In the genomic region with DNA sequence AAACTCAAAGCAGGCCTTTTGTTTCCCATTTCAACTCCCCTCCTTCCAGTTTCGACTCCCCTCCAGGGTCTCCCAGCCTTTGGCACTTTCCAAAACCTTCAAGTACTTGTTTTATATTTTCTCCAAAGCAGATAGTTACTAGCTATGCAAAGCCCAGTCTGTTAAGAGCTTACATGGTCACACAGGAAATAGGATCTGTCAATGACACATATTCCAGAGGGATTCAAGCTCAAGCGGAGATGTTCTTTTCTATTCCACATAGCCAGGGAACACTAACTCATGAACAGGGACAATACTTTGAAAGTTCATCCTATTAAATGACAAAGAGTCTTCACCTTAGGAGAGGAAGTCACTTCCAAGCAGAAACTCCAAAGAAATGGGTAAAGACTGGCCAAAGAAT, we compare ENCODE assay signal across 13 cellular contexts. TPM values are rescaled to one million over a fixed set of nuclear protein-coding genes. Genes with fewer than 3 reads are reported as not detected.
DNase-seq lines count a peak whose midpoint lies in the region; ATAC-seq and TF ChIP-seq lines count a peak whose summit lies in the region.
"Had no signal": no experiment of that assay in that cellular context is flagged by ENCODE, and none has a peak within 500 bp of the region (broad histone marks: within the 10 kb centered on the region; RNA-seq: fewer than 3 reads in every experiment).

No MANE protein-coding gene starts in this region.

- dilution Hi-C loops in IMR-90 (cut with HindIII; ENCODE audit: low sequenced_read_pairs, unreplicated experiment) = no loop called here

- intact Hi-C loops in IMR-90 (cut with micrococcal nuclease) = loop anchor here (1.0 kb wide), 1 partner anchor 31 kb away; no protein-coding TSS in a partner anchor

- TF ChIP-seq CTCF in IMR-90 (conservative IDR thresholded peaks at IDR 0.05; ENCODE audit: low read depth, low read length) (no peak), chondrocyte (IDR thresholded peaks at IDR 0.05) (no peak), neural crest cell (conservative IDR thresholded peaks at IDR 0.05) (no peak)

- H3K9me3 Mint-ChIP-seq in chondrocyte (ENCODE audit: low read depth) (no peaks in the 10 kb centered on the region), neural crest cell (no peaks in the 10 kb centered on the region)

- H3K27me3 Mint-ChIP-seq in chondrocyte (ENCODE audit: low read depth) = no peaks in the 10 kb centered on the region
- H3K27me3 Mint-ChIP-seq in neural crest cell (ENCODE audit: low read depth) = no peaks in the 10 kb centered on the region

- TF ChIP-seq POLR2A in IMR-90 (IDR thresholded peaks at IDR 0.05; ENCODE audit: low read depth, low read length) = no peak

- 100% methylated on average over 1 of the region's 2 CpGs; no CpG with 5 or more reads in 1 of the 2 experiments for WGBS in IMR-90 (ENCODE audit: extremely low coverage in 2 of 2, insufficient read length in 1 of 2), 2 experiments

- peaks cover 16% of the 10 kb centered on the region for H3K4me1 ChIP-seq in IMR-90 (ENCODE audit: control insufficient read depth, insufficient read depth, low read length)
- H3K4me1 ChIP-seq: thyroid gland had no signal

- no peaks in the 10 kb centered on the region for H3K27me3 ChIP-seq in IMR-90 (ENCODE audit: control insufficient read depth, insufficient read depth, low read length)
- H3K27me3 ChIP-seq: neutrophil, spleen, thyroid gland had no signal

- DNase-seq in EH (ENCODE audit: low read depth) (peak; percentile 52), IMR-90 (peak; percentile 55), chondrocyte (ENCODE audit: low spot score) (no peak), neural crest cell (ENCODE audit: low read depth, low spot score) (no peak), Kasumi-1 (lab: John Stamatoyannopoulos, UW) (no peak)
- DNase-seq in effector CD8-positive, alpha-beta T cell (lab: John Stamatoyannopoulos, UW) = no peak
- DNase-seq: Calu3, left ventricle myocardium superior, NCI-H1694, spleen, thyroid gland had no signal

- peak overlapping the region; percentile 86 for H2BK5ac ChIP-seq in IMR-90 (ENCODE audit: low read depth, low read length, poor library complexity, severe bottlenecking)

- H4K5ac ChIP-seq in IMR-90 (ENCODE audit: low read depth, low read length) = no peak overlapping the region; the same call in 1 of the 2 replicates

- peaks cover 11% of the 10 kb centered on the region; the same call in 1 of the 2 replicates for H4K20me1 ChIP-seq in IMR-90 (ENCODE audit: insufficient read depth, low read length)

- H3K27ac Mint-ChIP-seq in chondrocyte (ENCODE audit: unreplicated experiment) (peak overlapping the region; percentile 94), neural crest cell (ENCODE audit: unreplicated experiment) (peak overlapping the region; percentile 69)

- H2BK20ac ChIP-seq in IMR-90 (ENCODE audit: low read depth, low read length) = peak overlapping the region; percentile 48

- H2AK5ac ChIP-seq in IMR-90 (ENCODE audit: low read depth, low read length) = no peak overlapping the region

- peak overlapping the region; percentile 24; the same call in 1 of the 2 replicates for H3K27ac ChIP-seq in IMR-90 (ENCODE audit: insufficient read depth, low read length)
- H3K27ac ChIP-seq: neutrophil, spleen, thyroid gland had no signal

- H3K56ac ChIP-seq in IMR-90 (ENCODE audit: extremely low read depth, insufficient read depth, low read length) = peak overlapping the region; percentile 40; the same call in 1 of the 2 replicates

- peaks cover 42 to 63% of the 10 kb centered on the region in 2 experiments for H3K79me1 ChIP-seq in IMR-90 (ENCODE audit: low read depth in 1 of 2, low read length in 2 of 2)

- no peak overlapping the region for H2AFZ ChIP-seq in IMR-90 (replicated peaks; ENCODE audit: low read length, poor library complexity)

- H3K36me3 Mint-ChIP-seq in chondrocyte (ENCODE audit: low read depth) = no peaks in the 10 kb centered on the region
- H3K36me3 Mint-ChIP-seq in neural crest cell (ENCODE audit: low read depth) = no peaks in the 10 kb centered on the region

- H3K36me3 ChIP-seq in IMR-90 (ENCODE audit: control insufficient read depth, insufficient read depth, low read length) = peaks cover 2% of the 10 kb centered on the region; the same call in 1 of the 2 replicates
- H3K36me3 ChIP-seq: neutrophil, thyroid gland had no signal

- no peak overlapping the region for H4K91ac ChIP-seq in IMR-90 (ENCODE audit: insufficient read depth, low read depth, low read length)

- H2AK9ac ChIP-seq in IMR-90 (replicated peaks; ENCODE audit: low read depth, low read length, poor library complexity) = no peak overlapping the region

- peak overlapping the region; percentile 17; the same call in 1 of the 2 replicates for H2BK120ac ChIP-seq in IMR-90 (ENCODE audit: low read depth, low read length)

- POLR2A ChIA-PET in IMR-90 (lab: Charles Lee; ENCODE audit: unreplicated experiment) = interaction anchor here (0.6 kb wide), 1 partner anchor 178 kb away, joined by 3 read pairs; no protein-coding TSS in a partner anchor

- H3K9me1 ChIP-seq in IMR-90 (ENCODE audit: insufficient read depth, low read length) = peaks cover 14% of the 10 kb centered on the region

- H3K4me1 Mint-ChIP-seq in chondrocyte (ENCODE audit: low read depth) (peaks cover 22% of the 10 kb centered on the region), neural crest cell (peaks cover 6% of the 10 kb centered on the region)

- H3K14ac ChIP-seq in IMR-90 (replicated peaks; ENCODE audit: low read depth, low read length) = peak overlapping the region; percentile 46; the same call in 1 of the 2 replicates

- H3K18ac ChIP-seq in IMR-90 (ENCODE audit: low read depth, low read length) = peak overlapping the region; percentile 6; the same call in 1 of the 2 replicates

- H3K9me3 ChIP-seq in IMR-90 (ENCODE audit: control insufficient read depth, insufficient read depth, low read length) = no peaks in the 10 kb centered on the region
- H3K9me3 ChIP-seq: neutrophil, spleen, thyroid gland had no signal

- ATAC-seq in IMR-90 (ENCODE audit: low read depth) = peak; percentile 39
- no peak for ATAC-seq in HG03520 (IDR thresholded peaks at IDR 0.05; ENCODE audit: unreplicated experiment)
- ATAC-seq: left ventricle myocardium superior had no signal

- CTCF ChIA-PET in IMR-90 (lab: Yijun Ruan, JAX) = interaction anchor here (0.6 to 1.4 kb wide), 2 partner anchors 246 to 250 kb away, joined by 3 read pairs; no protein-coding TSS in a partner anchor

- 0 out of 4 replicates have a peak overlapping the region, but pooled peaks of 1 of the 2 experiments have one; percentile 11 for H4K8ac ChIP-seq in IMR-90 (ENCODE audit: low read depth in 2 of 2, low read length in 2 of 2)

- H2BK15ac ChIP-seq in IMR-90 (ENCODE audit: low read depth, low read length) = no peak overlapping the region

- BruUV-seq in IMR-90 (replicated peaks; lab: Mats Ljungman, UMichigan) = no TSS peak

- no peak overlapping the region for H3K9ac ChIP-seq in IMR-90 (ENCODE audit: low read depth, low read length)

- no peak for TF ChIP-seq RAD21 in IMR-90 (IDR thresholded peaks at IDR 0.05; ENCODE audit: low read length)

- H3K4me3 Mint-ChIP-seq in chondrocyte (ENCODE audit: unreplicated experiment) (peak overlapping the region; percentile 8), neural crest cell (no peak overlapping the region)

- H3K4me2 ChIP-seq in IMR-90 (ENCODE audit: low read depth, low read length) = peak overlapping the region; percentile 28

- peak overlapping the region; percentile 14; the same call in 1 of the 2 replicates for H3K4ac ChIP-seq in IMR-90 (ENCODE audit: low read depth, low read length)

- no peak overlapping the region for H3K4me3 ChIP-seq in IMR-90 (ENCODE audit: insufficient read depth, low read depth, low read length)
- H3K4me3 ChIP-seq: spleen, thyroid gland had no signal

- no peak overlapping the region for H3K23ac ChIP-seq in IMR-90 (ENCODE audit: low read depth, low read length)

- in situ Hi-C loops in IMR-90 (cut with MboI; ENCODE audit: low sequenced_read_pairs) = no loop called here

TF ChIP-seq in IMR-90, 13 proteins besides CTCF, POLR2A, EP300 and RAD21:
- TF ChIP-seq FOS (IDR thresholded peaks at IDR 0.05; ENCODE audit: low read depth, low read length) (no peak), MAZ (IDR thresholded peaks at IDR 0.05; ENCODE audit: borderline replicate concordance, low read depth, low read length) (0 out of 2 replicates have a peak, but pooled peaks have one; percentile 6)

RNA-seq across cellular contexts. Expression of a gene that starts 18.6 kb away (rescaled TPM):
- total RNA-seq in IMR-90 (2012; rRNA removed) (34.6 and 45.5 TPM in 2 replicates), chondrocyte (22.0 to 28.0 TPM (median 24.3 TPM) in 3 replicates), neural crest cell (36.4 and 39.3 TPM in 2 replicates)
- 21.4 and 26.8 TPM in 2 replicates for polyA plus RNA-seq in IMR-90 (2012; rRNA removed)
- 5.3 TPM in 2 replicates for polyA plus RNA-seq in IMR-90 (2012; cell fraction: cytosol; rRNA removed)
- polyA plus RNA-seq in IMR-90 (2012; cell fraction: nucleus; rRNA removed; ENCODE audit: low replicate concordance) = 1.3 and 8.4 TPM in 2 replicates

Comparison
In these comparisons a context has a peak if more than half of its experiments do, and no peak if none do; other contexts are left out.
1. DNase-seq: peak in EH (single experiment) and IMR-90 (single experiment); none in chondrocyte (single experiment), neural crest cell (single experiment), effector CD8-positive, alpha-beta T cell (single experiment) and Kasumi-1 (0 of 2).